In the genomic region with DNA sequence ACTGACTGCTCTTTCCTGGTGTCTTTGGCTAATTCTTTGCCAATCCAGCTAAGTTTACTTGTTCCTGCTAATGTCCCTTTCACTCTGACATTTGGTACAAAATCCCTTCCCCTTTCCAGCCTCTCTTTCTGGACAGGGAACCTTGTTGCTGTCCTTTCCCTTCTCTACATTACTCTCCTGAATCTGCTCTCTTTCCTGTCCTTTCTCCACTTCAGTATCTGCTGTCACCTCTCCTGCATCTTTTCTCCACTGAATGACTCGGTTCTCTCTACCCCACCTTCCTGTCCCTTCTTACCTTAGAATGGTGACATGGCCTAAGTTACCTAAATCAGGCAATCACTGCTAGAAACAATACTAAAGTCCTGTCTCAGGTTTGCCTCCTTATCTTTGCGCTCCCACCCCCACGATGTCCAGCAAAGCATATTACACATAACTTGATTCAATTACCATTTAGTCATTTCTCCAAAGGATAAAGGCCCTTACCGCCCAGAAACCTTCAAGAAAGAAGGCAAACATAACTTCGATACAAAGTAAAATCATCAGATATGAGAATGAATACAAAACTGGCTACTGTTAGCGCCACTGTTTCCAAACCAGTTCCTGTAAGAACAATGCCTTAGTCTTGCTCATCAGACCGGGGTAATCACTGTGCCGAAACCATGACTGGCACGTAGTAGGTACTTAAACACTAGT, we compare ENCODE assay signal across 7 cellular contexts. TPM values are rescaled to one million over a fixed set of nuclear protein-coding genes. Genes with fewer than 3 reads are reported as not detected.
A peak's percentile ranks its signal among the peaks of the same experiment; 100 is the strongest.
DNase-seq lines count a peak whose midpoint lies in the region; ATAC-seq and TF ChIP-seq lines count a peak whose summit lies in the region.

No MANE protein-coding gene starts in this region.

- H3K4me3 Mint-ChIP-seq in WTC11: peak overlapping the region; percentile 79
- H3K4me3 Mint-ChIP-seq in stimulated activated memory B cell treated with anti-CD40 and anti-IgM and Interleukin-4, amounts not matched to agents 10 μg/mL and 1 μg/mL and 100 μg/mL, for 72 hours: peak overlapping the region; percentile 80

- POLR2A ChIA-PET in HEK293 (lab: Yijun Ruan, JAX): interaction anchor here (0.6 kb wide), 1 partner anchor 13 kb away, joined by 3 read pairs; no protein-coding TSS in a partner anchor
- POLR2A ChIA-PET in WTC11 (lab: Charles Lee): interaction anchor here (1.0 kb wide), 1 partner anchor 13 kb away, joined by 3 read pairs; no protein-coding TSS in a partner anchor

- CTCF ChIA-PET in HEK293 (lab: Yijun Ruan, JAX) (no interaction called here), WTC11 (lab: Charles Lee) (interaction anchor here (3.7 kb wide), 1 partner anchor 28 kb away, joined by 23 read pairs; no protein-coding TSS in a partner anchor)

- no peaks in the 10 kb centered on the region; the same call in 1 of the 2 replicates for H3K27me3 Mint-ChIP-seq in WTC11 (ENCODE audit: low read depth)
- no peaks in the 10 kb centered on the region for H3K27me3 Mint-ChIP-seq in stimulated activated memory B cell treated with anti-CD40 and anti-IgM and Interleukin-4, amounts not matched to agents 10 μg/mL and 1 μg/mL and 100 μg/mL, for 72 hours

- H3K4me1 ChIP-seq in HEK293 (ENCODE audit: control insufficient read depth, insufficient read depth, low read length) (no peaks in the 10 kb centered on the region), iPS DF 6.9 (ENCODE audit: control insufficient read depth, insufficient read depth, low read length) (no peaks in the 10 kb centered on the region; the same call in 1 of the 2 replicates)

- no peak; the same call in 1 of the 2 replicates for ATAC-seq in WTC11
- no peak for ATAC-seq in stimulated activated memory B cell treated with anti-CD40 and anti-IgM and Interleukin-4, amounts not matched to agents 10 μg/mL and 1 μg/mL and 100 μg/mL, for 72 hours

- no peaks in the 10 kb centered on the region for H3K27me3 ChIP-seq in iPS DF 6.9 (ENCODE audit: control insufficient read depth, insufficient read depth, low read length)

- H3K36me3 ChIP-seq in HEK293 (ENCODE audit: control insufficient read depth in 2 of 2, insufficient read depth in 1 of 2, low read length in 2 of 2) (no peaks in the 10 kb centered on the region), iPS DF 6.9 (ENCODE audit: control insufficient read depth, insufficient read depth, low read length) (no peaks in the 10 kb centered on the region)

- H3K27ac ChIP-seq in HEK293 (ENCODE audit: extremely low read depth, low read depth, low read length) (no peak overlapping the region; the same call in 1 of the 2 replicates), iPS DF 6.9 (ENCODE audit: low read length) (no peak overlapping the region)

- TF ChIP-seq CTCF in HEK293 (tag by site-specific recombination; IDR thresholded peaks at IDR 0.05): no peak
- TF ChIP-seq CTCF in WTC11 (IDR thresholded peaks at IDR 0.05): no peak

- peak overlapping the region; percentile 52 for H3K27ac Mint-ChIP-seq in WTC11
- peak overlapping the region; percentile 97 for H3K27ac Mint-ChIP-seq in stimulated activated memory B cell treated with anti-CD40 and anti-IgM and Interleukin-4, amounts not matched to agents 10 μg/mL and 1 μg/mL and 100 μg/mL, for 72 hours

- DNase-seq in WTC11 (ENCODE audit: low spot score): no peak
- DNase-seq in iPS DF 6.9 (ENCODE audit: low read depth, low spot score): no peak
- DNase-seq in activated effector memory CD4-positive, alpha-beta T cell treated with Interleukin-2 at 50 U/mL for 16 hours: no peak
- no peak for DNase-seq in NCI-H2081 (lab: John Stamatoyannopoulos, UW)
- DNase-seq in SIG-M5 (lab: John Stamatoyannopoulos, UW): no peak

- H3K9me3 ChIP-seq in HEK293 (ENCODE audit: control insufficient read depth, insufficient read depth, low read depth, low read length) (no peaks in the 10 kb centered on the region), iPS DF 6.9 (ENCODE audit: control insufficient read depth, insufficient read depth, low read length) (no peaks in the 10 kb centered on the region)

- WGBS in iPS DF 6.9 (ENCODE audit: insufficient coverage, insufficient read length): no CpG with 5 or more reads among the region's 9 CpGs

- H3K4me1 Mint-ChIP-seq in WTC11: peaks cover 8% of the 10 kb centered on the region
- H3K4me1 Mint-ChIP-seq in stimulated activated memory B cell treated with anti-CD40 and anti-IgM and Interleukin-4, amounts not matched to agents 10 μg/mL and 1 μg/mL and 100 μg/mL, for 72 hours: peaks cover 57% of the 10 kb centered on the region

- H3K36me3 Mint-ChIP-seq in WTC11: no peaks in the 10 kb centered on the region
- H3K36me3 Mint-ChIP-seq in stimulated activated memory B cell treated with anti-CD40 and anti-IgM and Interleukin-4, amounts not matched to agents 10 μg/mL and 1 μg/mL and 100 μg/mL, for 72 hours: peaks cover 26% of the 10 kb centered on the region

- H3K9me3 Mint-ChIP-seq in WTC11: no peaks in the 10 kb centered on the region
- H3K9me3 Mint-ChIP-seq in stimulated activated memory B cell treated with anti-CD40 and anti-IgM and Interleukin-4, amounts not matched to agents 10 μg/mL and 1 μg/mL and 100 μg/mL, for 72 hours: no peaks in the 10 kb centered on the region

- H3K4me3 ChIP-seq in HEK293 (ENCODE audit: low read depth, low read length): peak overlapping the region; percentile 88
- H3K4me3 ChIP-seq in iPS DF 6.9 (ENCODE audit: low read length): peak overlapping the region; percentile 90

TF ChIP-seq in HEK293, 187 proteins besides CTCF, POLR2A, EP300 and RAD21:
- TF ChIP-seq ZBTB17 (tag by site-specific recombination; IDR thresholded peaks at IDR 0.05) (peak; percentile 83), ZEB2 (tag by site-specific recombination; IDR thresholded peaks at IDR 0.05) (no peak), PRDM1 (tag by site-specific recombination; IDR thresholded peaks at IDR 0.05) (peak; percentile 98)

TF ChIP-seq in WTC11, 78 proteins besides CTCF, POLR2A, EP300 and RAD21 (continues in another document):
- TF ChIP-seq, protein P1, sequence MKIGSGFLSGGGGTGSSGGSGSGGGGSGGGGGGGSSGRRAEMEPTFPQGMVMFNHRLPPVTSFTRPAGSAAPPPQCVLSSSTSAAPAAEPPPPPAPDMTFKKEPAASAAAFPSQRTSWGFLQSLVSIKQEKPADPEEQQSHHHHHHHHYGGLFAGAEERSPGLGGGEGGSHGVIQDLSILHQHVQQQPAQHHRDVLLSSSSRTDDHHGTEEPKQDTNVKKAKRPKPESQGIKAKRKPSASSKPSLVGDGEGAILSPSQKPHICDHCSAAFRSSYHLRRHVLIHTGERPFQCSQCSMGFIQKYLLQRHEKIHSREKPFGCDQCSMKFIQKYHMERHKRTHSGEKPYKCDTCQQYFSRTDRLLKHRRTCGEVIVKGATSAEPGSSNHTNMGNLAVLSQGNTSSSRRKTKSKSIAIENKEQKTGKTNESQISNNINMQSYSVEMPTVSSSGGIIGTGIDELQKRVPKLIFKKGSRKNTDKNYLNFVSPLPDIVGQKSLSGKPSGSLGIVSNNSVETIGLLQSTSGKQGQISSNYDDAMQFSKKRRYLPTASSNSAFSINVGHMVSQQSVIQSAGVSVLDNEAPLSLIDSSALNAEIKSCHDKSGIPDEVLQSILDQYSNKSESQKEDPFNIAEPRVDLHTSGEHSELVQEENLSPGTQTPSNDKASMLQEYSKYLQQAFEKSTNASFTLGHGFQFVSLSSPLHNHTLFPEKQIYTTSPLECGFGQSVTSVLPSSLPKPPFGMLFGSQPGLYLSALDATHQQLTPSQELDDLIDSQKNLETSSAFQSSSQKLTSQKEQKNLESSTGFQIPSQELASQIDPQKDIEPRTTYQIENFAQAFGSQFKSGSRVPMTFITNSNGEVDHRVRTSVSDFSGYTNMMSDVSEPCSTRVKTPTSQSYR (CRISPR knock-in tag; IDR thresholded peaks at IDR 0.05): no peak
- TF ChIP-seq, protein P2, sequence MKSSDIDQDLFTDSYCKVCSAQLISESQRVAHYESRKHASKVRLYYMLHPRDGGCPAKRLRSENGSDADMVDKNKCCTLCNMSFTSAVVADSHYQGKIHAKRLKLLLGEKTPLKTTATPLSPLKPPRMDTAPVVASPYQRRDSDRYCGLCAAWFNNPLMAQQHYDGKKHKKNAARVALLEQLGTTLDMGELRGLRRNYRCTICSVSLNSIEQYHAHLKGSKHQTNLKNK (CRISPR knock-in tag; IDR thresholded peaks at IDR 0.05): no peak
- no peak for TF ChIP-seq OVOL2 (CRISPR knock-in tag; IDR thresholded peaks at IDR 0.05; ENCODE audit: borderline replicate concordance)
- TF ChIP-seq, protein P3, sequence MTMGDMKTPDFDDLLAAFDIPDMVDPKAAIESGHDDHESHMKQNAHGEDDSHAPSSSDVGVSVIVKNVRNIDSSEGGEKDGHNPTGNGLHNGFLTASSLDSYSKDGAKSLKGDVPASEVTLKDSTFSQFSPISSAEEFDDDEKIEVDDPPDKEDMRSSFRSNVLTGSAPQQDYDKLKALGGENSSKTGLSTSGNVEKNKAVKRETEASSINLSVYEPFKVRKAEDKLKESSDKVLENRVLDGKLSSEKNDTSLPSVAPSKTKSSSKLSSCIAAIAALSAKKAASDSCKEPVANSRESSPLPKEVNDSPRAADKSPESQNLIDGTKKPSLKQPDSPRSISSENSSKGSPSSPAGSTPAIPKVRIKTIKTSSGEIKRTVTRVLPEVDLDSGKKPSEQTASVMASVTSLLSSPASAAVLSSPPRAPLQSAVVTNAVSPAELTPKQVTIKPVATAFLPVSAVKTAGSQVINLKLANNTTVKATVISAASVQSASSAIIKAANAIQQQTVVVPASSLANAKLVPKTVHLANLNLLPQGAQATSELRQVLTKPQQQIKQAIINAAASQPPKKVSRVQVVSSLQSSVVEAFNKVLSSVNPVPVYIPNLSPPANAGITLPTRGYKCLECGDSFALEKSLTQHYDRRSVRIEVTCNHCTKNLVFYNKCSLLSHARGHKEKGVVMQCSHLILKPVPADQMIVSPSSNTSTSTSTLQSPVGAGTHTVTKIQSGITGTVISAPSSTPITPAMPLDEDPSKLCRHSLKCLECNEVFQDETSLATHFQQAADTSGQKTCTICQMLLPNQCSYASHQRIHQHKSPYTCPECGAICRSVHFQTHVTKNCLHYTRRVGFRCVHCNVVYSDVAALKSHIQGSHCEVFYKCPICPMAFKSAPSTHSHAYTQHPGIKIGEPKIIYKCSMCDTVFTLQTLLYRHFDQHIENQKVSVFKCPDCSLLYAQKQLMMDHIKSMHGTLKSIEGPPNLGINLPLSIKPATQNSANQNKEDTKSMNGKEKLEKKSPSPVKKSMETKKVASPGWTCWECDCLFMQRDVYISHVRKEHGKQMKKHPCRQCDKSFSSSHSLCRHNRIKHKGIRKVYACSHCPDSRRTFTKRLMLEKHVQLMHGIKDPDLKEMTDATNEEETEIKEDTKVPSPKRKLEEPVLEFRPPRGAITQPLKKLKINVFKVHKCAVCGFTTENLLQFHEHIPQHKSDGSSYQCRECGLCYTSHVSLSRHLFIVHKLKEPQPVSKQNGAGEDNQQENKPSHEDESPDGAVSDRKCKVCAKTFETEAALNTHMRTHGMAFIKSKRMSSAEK (CRISPR knock-in tag; IDR thresholded peaks at IDR 0.05; ENCODE audit: borderline replicate concordance): no peak

RNA-seq across cellular contexts. Expression of a gene that starts 0.9 kb away (rescaled TPM):
- 31.9 to 43.5 TPM (median 32.4 TPM) in 3 replicates for total RNA-seq in WTC11 (2021)
